Comparison of ENCODE assay signal across 1 cellular context in genomic region chr17:41812176-41813038, GRCh38.
TF ChIP-seq lines count a peak whose summit lies in the region.

Gene FKBP10, plus strand, starts transcription at chr17:41813004. Its CDS starts 31 bp downstream, at chr17:41813035.

TF ChIP-seq in HEK293, 187 proteins besides CTCF, POLR2A, EP300 and RAD21 (continued from another document):
- TF ChIP-seq ZNF629 (tag by site-specific recombination; IDR thresholded peaks at IDR 0.05) = peak; percentile 39; the same call in 1 of the 2 replicates
- TF ChIP-seq TCF7L2 (IDR thresholded peaks at IDR 0.05; ENCODE audit: borderline replicate concordance, low read depth, low read length) = peak; percentile 77; the same call in 1 of the 2 replicates
- peak; percentile 84 for TF ChIP-seq GLIS1 (tag by site-specific recombination; IDR thresholded peaks at IDR 0.05)
- peak; percentile 81 for TF ChIP-seq ZNF366 (tag by site-specific recombination; conservative IDR thresholded peaks at IDR 0.05)
- 0 out of 2 replicates have a peak, but pooled peaks have one; percentile 33 for TF ChIP-seq WT1 (tag by site-specific recombination; IDR thresholded peaks at IDR 0.05)
- TF ChIP-seq ZNF37A (tag by site-specific recombination; IDR thresholded peaks at IDR 0.05) = no peak
- peak; percentile 95 for TF ChIP-seq ZNF777 (tag by site-specific recombination; IDR thresholded peaks at IDR 0.05; ENCODE audit: borderline replicate concordance)
- no peak for TF ChIP-seq ELK4 (IDR thresholded peaks at IDR 0.05; ENCODE audit: borderline replicate concordance, low read depth, low read length)
- no peak for TF ChIP-seq ZNF23 (tag by site-specific recombination; IDR thresholded peaks at IDR 0.05; ENCODE audit: borderline replicate concordance)
- peak; percentile 80 for TF ChIP-seq ZNF341 (tag by site-specific recombination; IDR thresholded peaks at IDR 0.05; ENCODE audit: low read depth)
- TF ChIP-seq KLF9 (tag by site-specific recombination; IDR thresholded peaks at IDR 0.05; ENCODE audit: low read depth) = no peak; the same call in 1 of the 2 replicates
- no peak for TF ChIP-seq ZFP41 (tag by site-specific recombination; IDR thresholded peaks at IDR 0.05; ENCODE audit: borderline replicate concordance)
- peak; percentile 20; the same call in 1 of the 2 replicates for TF ChIP-seq KLF17 (tag by site-specific recombination; IDR thresholded peaks at IDR 0.05)
- 0 out of 2 replicates have a peak, but pooled peaks have one; percentile 29 for TF ChIP-seq SP7 (tag by site-specific recombination; IDR thresholded peaks at IDR 0.05)
- TF ChIP-seq HOXD13 (CRISPR knock-in tag; IDR thresholded peaks at IDR 0.05; ENCODE audit: borderline replicate concordance) = no peak
- TF ChIP-seq ZBTB7A (tag by site-specific recombination; IDR thresholded peaks at IDR 0.05; ENCODE audit: low read depth) = 0 out of 2 replicates have a peak, but pooled peaks have one; percentile 29
- TF ChIP-seq ZNF223 (tag by site-specific recombination; IDR thresholded peaks at IDR 0.05) = no peak
- TF ChIP-seq, protein P1, sequence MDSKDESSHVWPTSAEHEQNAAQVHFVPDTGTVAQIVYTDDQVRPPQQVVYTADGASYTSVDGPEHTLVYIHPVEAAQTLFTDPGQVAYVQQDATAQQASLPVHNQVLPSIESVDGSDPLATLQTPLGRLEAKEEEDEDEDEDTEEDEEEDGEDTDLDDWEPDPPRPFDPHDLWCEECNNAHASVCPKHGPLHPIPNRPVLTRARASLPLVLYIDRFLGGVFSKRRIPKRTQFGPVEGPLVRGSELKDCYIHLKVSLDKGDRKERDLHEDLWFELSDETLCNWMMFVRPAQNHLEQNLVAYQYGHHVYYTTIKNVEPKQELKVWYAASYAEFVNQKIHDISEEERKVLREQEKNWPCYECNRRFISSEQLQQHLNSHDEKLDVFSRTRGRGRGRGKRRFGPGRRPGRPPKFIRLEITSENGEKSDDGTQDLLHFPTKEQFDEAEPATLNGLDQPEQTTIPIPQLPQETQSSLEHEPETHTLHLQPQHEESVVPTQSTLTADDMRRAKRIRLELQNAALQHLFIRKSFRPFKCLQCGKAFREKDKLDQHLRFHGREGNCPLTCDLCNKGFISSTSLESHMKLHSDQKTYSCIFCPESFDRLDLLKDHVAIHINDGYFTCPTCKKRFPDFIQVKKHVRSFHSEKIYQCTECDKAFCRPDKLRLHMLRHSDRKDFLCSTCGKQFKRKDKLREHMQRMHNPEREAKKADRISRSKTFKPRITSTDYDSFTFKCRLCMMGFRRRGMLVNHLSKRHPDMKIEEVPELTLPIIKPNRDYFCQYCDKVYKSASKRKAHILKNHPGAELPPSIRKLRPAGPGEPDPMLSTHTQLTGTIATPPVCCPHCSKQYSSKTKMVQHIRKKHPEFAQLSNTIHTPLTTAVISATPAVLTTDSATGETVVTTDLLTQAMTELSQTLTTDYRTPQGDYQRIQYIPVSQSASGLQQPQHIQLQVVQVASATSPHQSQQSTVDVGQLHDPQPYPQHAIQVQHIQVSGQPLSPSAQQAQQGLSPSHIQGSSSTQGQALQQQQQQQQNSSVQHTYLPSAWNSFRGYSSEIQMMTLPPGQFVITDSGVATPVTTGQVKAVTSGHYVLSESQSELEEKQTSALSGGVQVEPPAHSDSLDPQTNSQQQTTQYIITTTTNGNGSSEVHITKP (tag by site-specific recombination; IDR thresholded peaks at IDR 0.05) = peak; percentile 98
- TF ChIP-seq, protein P2, sequence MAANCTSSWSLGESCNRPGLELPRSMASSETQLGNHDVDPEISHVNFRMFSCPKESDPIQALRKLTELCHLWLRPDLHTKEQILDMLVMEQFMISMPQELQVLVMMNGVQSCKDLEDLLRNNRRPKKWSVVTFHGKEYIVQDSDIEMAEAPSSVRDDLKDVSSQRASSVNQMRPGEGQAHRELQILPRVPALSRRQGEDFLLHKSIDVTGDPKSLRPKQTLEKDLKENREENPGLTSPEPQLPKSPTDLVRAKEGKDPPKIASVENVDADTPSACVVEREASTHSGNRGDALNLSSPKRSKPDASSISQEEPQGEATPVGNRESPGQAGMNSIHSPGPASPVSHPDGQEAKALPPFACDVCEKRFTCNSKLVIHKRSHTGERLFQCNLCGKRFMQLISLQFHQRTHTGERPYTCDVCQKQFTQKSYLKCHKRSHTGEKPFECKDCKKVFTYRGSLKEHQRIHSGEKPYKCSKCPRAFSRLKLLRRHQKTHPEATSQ (tag by site-specific recombination; IDR thresholded peaks at IDR 0.05) = peak; percentile 37; the same call in 1 of the 2 replicates
- TF ChIP-seq, protein P3, sequence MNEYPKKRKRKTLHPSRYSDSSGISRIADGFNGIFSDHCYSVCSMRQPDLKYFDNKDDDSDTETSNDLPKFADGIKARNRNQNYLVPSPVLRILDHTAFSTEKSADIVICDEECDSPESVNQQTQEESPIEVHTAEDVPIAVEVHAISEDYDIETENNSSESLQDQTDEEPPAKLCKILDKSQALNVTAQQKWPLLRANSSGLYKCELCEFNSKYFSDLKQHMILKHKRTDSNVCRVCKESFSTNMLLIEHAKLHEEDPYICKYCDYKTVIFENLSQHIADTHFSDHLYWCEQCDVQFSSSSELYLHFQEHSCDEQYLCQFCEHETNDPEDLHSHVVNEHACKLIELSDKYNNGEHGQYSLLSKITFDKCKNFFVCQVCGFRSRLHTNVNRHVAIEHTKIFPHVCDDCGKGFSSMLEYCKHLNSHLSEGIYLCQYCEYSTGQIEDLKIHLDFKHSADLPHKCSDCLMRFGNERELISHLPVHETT (tag by site-specific recombination; IDR thresholded peaks at IDR 0.05) = peak; percentile 75; the same call in 1 of the 2 replicates
- TF ChIP-seq, protein P4, sequence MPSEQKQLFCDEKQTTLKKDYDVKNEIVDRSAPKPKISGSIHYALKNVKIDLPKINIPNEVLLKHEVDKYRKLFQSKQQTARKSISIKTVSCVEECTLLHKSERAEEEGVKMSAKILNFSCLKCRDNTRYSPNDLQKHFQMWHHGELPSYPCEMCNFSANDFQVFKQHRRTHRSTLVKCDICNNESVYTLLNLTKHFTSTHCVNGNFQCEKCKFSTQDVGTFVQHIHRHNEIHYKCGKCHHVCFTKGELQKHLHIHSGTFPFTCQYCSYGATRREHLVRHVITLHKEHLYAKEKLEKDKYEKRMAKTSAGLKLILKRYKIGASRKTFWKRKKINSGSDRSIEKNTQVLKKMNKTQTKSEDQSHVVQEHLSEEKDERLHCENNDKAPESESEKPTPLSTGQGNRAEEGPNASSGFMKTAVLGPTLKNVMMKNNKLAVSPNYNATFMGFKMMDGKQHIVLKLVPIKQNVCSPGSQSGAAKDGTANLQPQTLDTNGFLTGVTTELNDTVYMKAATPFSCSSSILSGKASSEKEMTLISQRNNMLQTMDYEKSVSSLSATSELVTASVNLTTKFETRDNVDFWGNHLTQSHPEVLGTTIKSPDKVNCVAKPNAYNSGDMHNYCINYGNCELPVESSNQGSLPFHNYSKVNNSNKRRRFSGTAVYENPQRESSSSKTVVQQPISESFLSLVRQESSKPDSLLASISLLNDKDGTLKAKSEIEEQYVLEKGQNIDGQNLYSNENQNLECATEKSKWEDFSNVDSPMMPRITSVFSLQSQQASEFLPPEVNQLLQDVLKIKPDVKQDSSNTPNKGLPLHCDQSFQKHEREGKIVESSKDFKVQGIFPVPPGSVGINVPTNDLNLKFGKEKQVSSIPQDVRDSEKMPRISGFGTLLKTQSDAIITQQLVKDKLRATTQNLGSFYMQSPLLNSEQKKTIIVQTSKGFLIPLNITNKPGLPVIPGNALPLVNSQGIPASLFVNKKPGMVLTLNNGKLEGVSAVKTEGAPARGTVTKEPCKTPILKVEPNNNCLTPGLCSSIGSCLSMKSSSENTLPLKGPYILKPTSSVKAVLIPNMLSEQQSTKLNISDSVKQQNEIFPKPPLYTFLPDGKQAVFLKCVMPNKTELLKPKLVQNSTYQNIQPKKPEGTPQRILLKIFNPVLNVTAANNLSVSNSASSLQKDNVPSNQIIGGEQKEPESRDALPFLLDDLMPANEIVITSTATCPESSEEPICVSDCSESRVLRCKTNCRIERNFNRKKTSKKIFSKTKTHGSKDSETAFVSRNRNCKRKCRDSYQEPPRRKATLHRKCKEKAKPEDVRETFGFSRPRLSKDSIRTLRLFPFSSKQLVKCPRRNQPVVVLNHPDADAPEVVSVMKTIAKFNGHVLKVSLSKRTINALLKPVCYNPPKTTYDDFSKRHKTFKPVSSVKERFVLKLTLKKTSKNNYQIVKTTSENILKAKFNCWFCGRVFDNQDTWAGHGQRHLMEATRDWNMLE (tag by site-specific recombination; conservative IDR thresholded peaks at IDR 0.05; ENCODE audit: low read depth) = no peak
- peak; percentile 26; the same call in 1 of the 2 replicates for TF ChIP-seq KLF10 (tag by site-specific recombination; IDR thresholded peaks at IDR 0.05)
- TF ChIP-seq, protein P5, sequence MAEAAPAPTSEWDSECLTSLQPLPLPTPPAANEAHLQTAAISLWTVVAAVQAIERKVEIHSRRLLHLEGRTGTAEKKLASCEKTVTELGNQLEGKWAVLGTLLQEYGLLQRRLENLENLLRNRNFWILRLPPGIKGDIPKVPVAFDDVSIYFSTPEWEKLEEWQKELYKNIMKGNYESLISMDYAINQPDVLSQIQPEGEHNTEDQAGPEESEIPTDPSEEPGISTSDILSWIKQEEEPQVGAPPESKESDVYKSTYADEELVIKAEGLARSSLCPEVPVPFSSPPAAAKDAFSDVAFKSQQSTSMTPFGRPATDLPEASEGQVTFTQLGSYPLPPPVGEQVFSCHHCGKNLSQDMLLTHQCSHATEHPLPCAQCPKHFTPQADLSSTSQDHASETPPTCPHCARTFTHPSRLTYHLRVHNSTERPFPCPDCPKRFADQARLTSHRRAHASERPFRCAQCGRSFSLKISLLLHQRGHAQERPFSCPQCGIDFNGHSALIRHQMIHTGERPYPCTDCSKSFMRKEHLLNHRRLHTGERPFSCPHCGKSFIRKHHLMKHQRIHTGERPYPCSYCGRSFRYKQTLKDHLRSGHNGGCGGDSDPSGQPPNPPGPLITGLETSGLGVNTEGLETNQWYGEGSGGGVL (tag by site-specific recombination; IDR thresholded peaks at IDR 0.05) = peak; percentile 97
